Comparison of ENCODE assay signal across 1 cellular context in the genomic region with DNA sequence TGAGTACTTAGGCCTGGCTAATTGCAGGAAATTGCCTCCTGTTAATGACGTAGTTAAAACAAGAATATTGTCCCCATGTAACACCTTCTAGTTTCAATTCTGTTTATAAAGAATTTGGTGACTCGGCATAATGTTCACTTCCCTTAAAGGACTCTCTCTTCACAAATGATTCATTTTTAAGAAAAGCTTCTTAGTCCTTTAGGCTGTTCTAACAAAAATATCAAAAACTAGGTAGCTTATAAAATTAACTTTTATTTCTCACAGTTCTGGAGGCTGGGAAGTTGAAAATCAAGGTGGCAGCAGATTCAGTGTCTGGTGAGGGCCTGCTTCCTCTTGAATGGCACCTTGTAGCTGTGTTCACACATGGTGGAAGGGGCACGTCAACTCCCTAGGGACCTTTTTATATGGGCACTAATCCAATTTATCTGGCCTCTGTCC.
TF ChIP-seq lines count a peak whose summit lies in the region.

No MANE protein-coding gene starts in this region.

TF ChIP-seq in K562, 482 proteins besides CTCF, POLR2A, EP300 and RAD21 (continued from another document):
- TF ChIP-seq, protein P1, sequence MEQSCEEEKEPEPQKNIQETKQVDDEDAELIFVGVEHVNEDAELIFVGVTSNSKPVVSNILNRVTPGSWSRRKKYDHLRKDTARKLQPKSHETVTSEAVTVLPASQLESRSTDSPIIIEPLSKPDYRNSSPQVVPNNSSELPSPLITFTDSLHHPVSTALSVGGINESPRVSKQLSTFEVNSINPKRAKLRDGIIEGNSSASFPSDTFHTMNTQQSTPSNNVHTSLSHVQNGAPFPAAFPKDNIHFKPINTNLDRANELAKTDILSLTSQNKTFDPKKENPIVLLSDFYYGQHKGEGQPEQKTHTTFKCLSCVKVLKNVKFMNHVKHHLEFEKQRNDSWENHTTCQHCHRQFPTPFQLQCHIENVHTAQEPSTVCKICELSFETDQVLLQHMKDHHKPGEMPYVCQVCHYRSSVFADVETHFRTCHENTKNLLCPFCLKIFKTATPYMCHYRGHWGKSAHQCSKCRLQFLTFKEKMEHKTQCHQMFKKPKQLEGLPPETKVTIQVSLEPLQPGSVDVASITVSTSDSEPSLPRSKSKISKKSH (CRISPR knock-in tag; IDR thresholded peaks at IDR 0.05), result no peak
- no peak for TF ChIP-seq RBM17 (IDR thresholded peaks at IDR 0.05; ENCODE audit: borderline replicate concordance, low read depth, low read length)
- no peak for TF ChIP-seq ZNF780A (CRISPR knock-in tag; IDR thresholded peaks at IDR 0.05)
- no peak for TF ChIP-seq ZBTB8A (IDR thresholded peaks at IDR 0.05; ENCODE audit: partially characterized antibody)
- TF ChIP-seq SAP30 (IDR thresholded peaks at IDR 0.05; ENCODE audit: borderline replicate concordance, insufficient read depth, low read depth, low read length, poor library complexity, severe bottlenecking), result no peak
- TF ChIP-seq ZNF3 (CRISPR knock-in tag; IDR thresholded peaks at IDR 0.05), result no peak
- TF ChIP-seq, protein P2, sequence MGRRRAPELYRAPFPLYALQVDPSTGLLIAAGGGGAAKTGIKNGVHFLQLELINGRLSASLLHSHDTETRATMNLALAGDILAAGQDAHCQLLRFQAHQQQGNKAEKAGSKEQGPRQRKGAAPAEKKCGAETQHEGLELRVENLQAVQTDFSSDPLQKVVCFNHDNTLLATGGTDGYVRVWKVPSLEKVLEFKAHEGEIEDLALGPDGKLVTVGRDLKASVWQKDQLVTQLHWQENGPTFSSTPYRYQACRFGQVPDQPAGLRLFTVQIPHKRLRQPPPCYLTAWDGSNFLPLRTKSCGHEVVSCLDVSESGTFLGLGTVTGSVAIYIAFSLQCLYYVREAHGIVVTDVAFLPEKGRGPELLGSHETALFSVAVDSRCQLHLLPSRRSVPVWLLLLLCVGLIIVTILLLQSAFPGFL (CRISPR knock-in tag; IDR thresholded peaks at IDR 0.05), result no peak
- TF ChIP-seq SNRNP70 (optimal IDR thresholded peaks at IDR 0.05; ENCODE audit: low read depth, low read length), result no peak
- TF ChIP-seq ZNF253 (CRISPR knock-in tag; conservative IDR thresholded peaks at IDR 0.05), result no peak
- TF ChIP-seq, protein P3, sequence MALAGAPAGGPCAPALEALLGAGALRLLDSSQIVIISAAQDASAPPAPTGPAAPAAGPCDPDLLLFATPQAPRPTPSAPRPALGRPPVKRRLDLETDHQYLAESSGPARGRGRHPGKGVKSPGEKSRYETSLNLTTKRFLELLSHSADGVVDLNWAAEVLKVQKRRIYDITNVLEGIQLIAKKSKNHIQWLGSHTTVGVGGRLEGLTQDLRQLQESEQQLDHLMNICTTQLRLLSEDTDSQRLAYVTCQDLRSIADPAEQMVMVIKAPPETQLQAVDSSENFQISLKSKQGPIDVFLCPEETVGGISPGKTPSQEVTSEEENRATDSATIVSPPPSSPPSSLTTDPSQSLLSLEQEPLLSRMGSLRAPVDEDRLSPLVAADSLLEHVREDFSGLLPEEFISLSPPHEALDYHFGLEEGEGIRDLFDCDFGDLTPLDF (CRISPR knock-in tag; IDR thresholded peaks at IDR 0.05), result no peak
- TF ChIP-seq MCM5 (IDR thresholded peaks at IDR 0.05; ENCODE audit: low read depth), result no peak
- TF ChIP-seq, protein P4, sequence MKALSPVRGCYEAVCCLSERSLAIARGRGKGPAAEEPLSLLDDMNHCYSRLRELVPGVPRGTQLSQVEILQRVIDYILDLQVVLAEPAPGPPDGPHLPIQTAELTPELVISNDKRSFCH (CRISPR knock-in tag; IDR thresholded peaks at IDR 0.05), result no peak
- TF ChIP-seq, protein P4 (tag; IDR thresholded peaks at IDR 0.05), result no peak
- TF ChIP-seq ZNF316 (IDR thresholded peaks at IDR 0.05), result peak; percentile 93
- TF ChIP-seq, protein P5, sequence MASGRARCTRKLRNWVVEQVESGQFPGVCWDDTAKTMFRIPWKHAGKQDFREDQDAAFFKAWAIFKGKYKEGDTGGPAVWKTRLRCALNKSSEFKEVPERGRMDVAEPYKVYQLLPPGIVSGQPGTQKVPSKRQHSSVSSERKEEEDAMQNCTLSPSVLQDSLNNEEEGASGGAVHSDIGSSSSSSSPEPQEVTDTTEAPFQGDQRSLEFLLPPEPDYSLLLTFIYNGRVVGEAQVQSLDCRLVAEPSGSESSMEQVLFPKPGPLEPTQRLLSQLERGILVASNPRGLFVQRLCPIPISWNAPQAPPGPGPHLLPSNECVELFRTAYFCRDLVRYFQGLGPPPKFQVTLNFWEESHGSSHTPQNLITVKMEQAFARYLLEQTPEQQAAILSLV (tag; IDR thresholded peaks at IDR 0.05), result no peak
